Comparison of ENCODE assay signal across 8 cellular contexts in genomic region chr15:40941078-40941527, GRCh38. TPM values are rescaled to one million over a fixed set of nuclear protein-coding genes. Genes with fewer than 3 reads are reported as not detected.
DNase-seq lines count a peak whose midpoint lies in the region; ATAC-seq and TF ChIP-seq lines count a peak whose summit lies in the region.

No MANE protein-coding gene starts in this region.

- intact Hi-C loops in CD8-positive, alpha-beta T cell (cut with DNase I, micrococcal nuclease): loop anchor here (1.0 to 5.0 kb wide), 5 partner anchors 12 to 601 kb away; partner anchors contain the start of genes CHAC1 (in 1 of the 2), INO80 (in 1 of the 2) and RPAP1 (in 1 of the 2)

- DNase-seq in CD8-positive, alpha-beta T cell: no peak
- DNase-seq in MG63 (no peak), coronary artery (ENCODE audit: low spot score) (no peak), neural progenitor cell (ENCODE audit: low spot score) (peak; percentile 28), NCI-H2196 treated with DMSO at 0.1 percent for 48 hours (lab: John Stamatoyannopoulos, UW; ENCODE audit: unreplicated experiment) (no peak), OCI-M2 (lab: John Stamatoyannopoulos, UW; ENCODE audit: unreplicated experiment) (no peak), AG08396 (ENCODE audit: low spot score) (no peak)

- no peaks in the 10 kb centered on the region for H3K9me3 Mint-ChIP-seq in CD8-positive, alpha-beta T cell
- no peaks in the 10 kb centered on the region for H3K9me3 Mint-ChIP-seq in neural progenitor cell

- POLR2A ChIA-PET in CD8-positive, alpha-beta T cell (lab: Charles Lee): interaction anchor here (1.2 to 3.7 kb wide), 6 partner anchors 9 to 37 kb away, joined by 3 to 28 read pairs (median 12); partner anchors contain the start of genes CHAC1 and DLL4

- TF ChIP-seq CTCF in CD8-positive, alpha-beta T cell (IDR thresholded peaks at IDR 0.05): no peak
- TF ChIP-seq CTCF in coronary artery (IDR thresholded peaks at IDR 0.05) (no peak), neural progenitor cell (IDR thresholded peaks at IDR 0.05) (no peak)

- H3F3A ChIP-seq in neural progenitor cell (ENCODE audit: low read depth): peaks cover 23% of the 10 kb centered on the region

- peak overlapping the region; percentile 17 for H3K9ac ChIP-seq in neural progenitor cell

- H3K4me3 Mint-ChIP-seq in CD8-positive, alpha-beta T cell: peak overlapping the region; percentile 64
- peak overlapping the region; percentile 79 for H3K4me3 Mint-ChIP-seq in neural progenitor cell

- peaks cover 37% of the 10 kb centered on the region for H3K4me1 Mint-ChIP-seq in CD8-positive, alpha-beta T cell (ENCODE audit: low read depth)
- peaks cover 31% of the 10 kb centered on the region for H3K4me1 Mint-ChIP-seq in neural progenitor cell

- peak overlapping the region; percentile 30 for H3K27ac Mint-ChIP-seq in CD8-positive, alpha-beta T cell
- H3K27ac Mint-ChIP-seq in neural progenitor cell: no peak overlapping the region

- no peak overlapping the region for H3K27ac ChIP-seq in CD8-positive, alpha-beta T cell (ENCODE audit: low read depth, low read length)
- H3K27ac ChIP-seq in coronary artery (peak overlapping the region; percentile 87 to 95), neural progenitor cell (no peak overlapping the region)

- no peaks in the 10 kb centered on the region for H3K36me3 Mint-ChIP-seq in CD8-positive, alpha-beta T cell
- no peaks in the 10 kb centered on the region for H3K36me3 Mint-ChIP-seq in neural progenitor cell

- no peaks in the 10 kb centered on the region for H3K27me3 ChIP-seq in CD8-positive, alpha-beta T cell (ENCODE audit: insufficient read depth, low read length)
- H3K27me3 ChIP-seq in MG63: no peaks in the 10 kb centered on the region
- peaks cover 43% of the 10 kb centered on the region for H3K27me3 ChIP-seq in neural progenitor cell

- H4K20me1 ChIP-seq in neural progenitor cell (ENCODE audit: low read depth): no peaks in the 10 kb centered on the region

- H3K36me3 ChIP-seq in CD8-positive, alpha-beta T cell (ENCODE audit: insufficient read depth, low read length): no peaks in the 10 kb centered on the region
- no peaks in the 10 kb centered on the region for H3K36me3 ChIP-seq in MG63
- H3K36me3 ChIP-seq in neural progenitor cell: no peaks in the 10 kb centered on the region

- peak overlapping the region; percentile 86 for H2AFZ ChIP-seq in neural progenitor cell (replicated peaks)

- peak overlapping the region; percentile 78 for H3K4me3 ChIP-seq in CD8-positive, alpha-beta T cell (ENCODE audit: low read depth, low read length)
- H3K4me3 ChIP-seq in MG63 (peak overlapping the region; percentile 51), coronary artery (peak overlapping the region; percentile 86), neural progenitor cell (peak overlapping the region; percentile 50)

- H3K4me1 ChIP-seq in CD8-positive, alpha-beta T cell (ENCODE audit: insufficient read depth, low read length): peaks cover 29% of the 10 kb centered on the region
- H3K4me1 ChIP-seq in neural progenitor cell: peaks cover 13% of the 10 kb centered on the region

- no peak for ATAC-seq in CD8-positive, alpha-beta T cell
- ATAC-seq in GM18861 (IDR thresholded peaks at IDR 0.05; ENCODE audit: unreplicated experiment): no peak

- CTCF ChIA-PET in CD8-positive, alpha-beta T cell (lab: Charles Lee): interaction anchor here (0.6 to 9.7 kb wide), 25 partner anchors 11 to 245 kb away, joined by 3 to 88 read pairs (median 4); partner anchors contain the start of genes CHAC1, DLL4 and VPS18

- H3K27me3 Mint-ChIP-seq in CD8-positive, alpha-beta T cell (ENCODE audit: low read depth): no peaks in the 10 kb centered on the region
- H3K27me3 Mint-ChIP-seq in neural progenitor cell (ENCODE audit: insufficient read depth, low read depth): peaks cover 15% of the 10 kb centered on the region

- no peaks in the 10 kb centered on the region for H3K79me2 ChIP-seq in neural progenitor cell (ENCODE audit: low read depth)

- H3K9me3 ChIP-seq in CD8-positive, alpha-beta T cell (ENCODE audit: low read length): no peaks in the 10 kb centered on the region
- H3K9me3 ChIP-seq in MG63: no peaks in the 10 kb centered on the region
- H3K9me3 ChIP-seq in neural progenitor cell (ENCODE audit: low read depth): no peaks in the 10 kb centered on the region

- peak overlapping the region; percentile 85 for H3K4me2 ChIP-seq in neural progenitor cell

RNA-seq across cellular contexts. Expression of gene DLL4, which starts 12.0 kb away (rescaled TPM):
- total RNA-seq in CD8-positive, alpha-beta T cell: under 1 TPM; 0.08 TPM
- total RNA-seq in MG63 (2014; rRNA removed; shearing (Covaris generic); ENCODE audit: low replicate concordance): not detected in 2 replicates
- total RNA-seq in neural progenitor cell (ENCODE audit: low replicate concordance): 0.12 TPM in 1 of 2 replicates, not detected in the other

RNA-seq across cellular contexts. Expression of gene CHAC1, which starts 12.2 kb away (rescaled TPM):
- total RNA-seq in CD8-positive, alpha-beta T cell: under 1 TPM; 0.22 to 0.69 TPM
- total RNA-seq in MG63 (2014; rRNA removed; shearing (Covaris generic); ENCODE audit: low replicate concordance): 8.8 and 18.5 TPM in 2 replicates
- total RNA-seq in neural progenitor cell (ENCODE audit: low replicate concordance): 2.4 and 4.8 TPM in 2 replicates

RNA-seq across cellular contexts. Expression of gene VPS18, which starts 46.9 kb away (rescaled TPM):
- 10 to 100 TPM; 21.7 to 23.6 TPM for total RNA-seq in CD8-positive, alpha-beta T cell
- total RNA-seq in MG63 (2014; rRNA removed; shearing (Covaris generic); ENCODE audit: low replicate concordance): 14.0 and 24.8 TPM in 2 replicates
- 8.0 and 22.2 TPM in 2 replicates for total RNA-seq in neural progenitor cell (ENCODE audit: low replicate concordance)

Comparison
In these comparisons a context has a peak if more than half of its experiments do, and no peak if none do; other contexts are left out.
1. H3K27ac ChIP-seq: peak in coronary artery (2 of 2); none in CD8-positive, alpha-beta T cell (single experiment) and neural progenitor cell (single experiment).
2. Peak in every context shown above with its lines, with median percentiles within 50 percentile points of each other: H3K4me3 ChIP-seq.